ENCODE assay signal across 10 cellular contexts in genomic region chr1:184743062-184743756, GRCh38. TPM values are rescaled to one million over a fixed set of nuclear protein-coding genes. Genes with fewer than 3 reads are reported as not detected.
DNase-seq lines count a peak whose midpoint lies in the region; ATAC-seq, FAIRE-seq and TF ChIP-seq lines count a peak whose summit lies in the region.
"Had no signal": no experiment of that assay in that cellular context is flagged by ENCODE, and none has a peak within 500 bp of the region (broad histone marks: within the 10 kb centered on the region; RNA-seq: fewer than 3 reads in every experiment).

No MANE protein-coding gene starts in this region.

- POLR2A ChIA-PET in CD4-positive, alpha-beta T cell (lab: Charles Lee) = interaction anchor here (0.7 to 3.4 kb wide), 7 partner anchors 8 to 1632 kb away, joined by 3 to 60 read pairs (median 4); partner anchors contain the start of genes EDEM3, RNF2 and TPR

- peak overlapping the region; percentile 49 for H3K4me3 Mint-ChIP-seq in CD4-positive, alpha-beta T cell
- no peak overlapping the region for H3K4me3 Mint-ChIP-seq in activated T-helper 1 cell treated with anti-CD3 and anti-CD28 coated beads, Interleukin-12 subunit alpha, Interleukin-12 subunit beta, Interleukin-2, Interleukin-4 antibody, amounts not matched to agents 30 ng/mL and 10 ng/mL and 1 ng/mL, durations not matched to agents 14 hours and 24 hours and 36 hours

- TF ChIP-seq CTCF in CD4-positive, alpha-beta T cell (IDR thresholded peaks at IDR 0.05) = no peak

- no peaks in the 10 kb centered on the region for H3K27me3 ChIP-seq in CD4-positive, alpha-beta T cell (ENCODE audit: control insufficient read depth, insufficient read depth, low read length)
- H3K27me3 ChIP-seq: MG63 had no signal

- peak overlapping the region; percentile 55 for H3K27ac ChIP-seq in CD4-positive, alpha-beta T cell (ENCODE audit: low read depth, low read length)

- CTCF ChIA-PET in CD4-positive, alpha-beta T cell (lab: Charles Lee) = interaction anchor here (1.4 to 1.7 kb wide), 2 partner anchors 11 to 1632 kb away, joined by 4 to 16 read pairs; partner anchors contain the start of genes EDEM3, ODR4 and TPR

- H3K27me3 Mint-ChIP-seq in CD4-positive, alpha-beta T cell = no peaks in the 10 kb centered on the region
- H3K27me3 Mint-ChIP-seq in activated T-helper 1 cell treated with anti-CD3 and anti-CD28 coated beads, Interleukin-12 subunit alpha, Interleukin-12 subunit beta, Interleukin-2, Interleukin-4 antibody, amounts not matched to agents 30 ng/mL and 10 ng/mL and 1 ng/mL, durations not matched to agents 14 hours and 24 hours and 36 hours (ENCODE audit: insufficient read depth) = no peaks in the 10 kb centered on the region

- peaks cover 79% of the 10 kb centered on the region for H3K4me1 Mint-ChIP-seq in CD4-positive, alpha-beta T cell (ENCODE audit: low read depth)
- H3K4me1 Mint-ChIP-seq in activated T-helper 1 cell treated with anti-CD3 and anti-CD28 coated beads, Interleukin-12 subunit alpha, Interleukin-12 subunit beta, Interleukin-2, Interleukin-4 antibody, amounts not matched to agents 30 ng/mL and 10 ng/mL and 1 ng/mL, durations not matched to agents 14 hours and 24 hours and 36 hours (ENCODE audit: low read depth) = peaks cover 39% of the 10 kb centered on the region

- intact Hi-C loops in CD4-positive, alpha-beta T cell (cut with DNase I, micrococcal nuclease) = loop anchor here in 1 of 2 experiments (1.0 to 5.0 kb wide), 2 partner anchors 11 to 824 kb away; partner anchors contain the start of gene EDEM3
- intact Hi-C loops in activated T-helper 1 cell treated with anti-CD3 and anti-CD28 coated beads, Interleukin-12 subunit alpha, Interleukin-12 subunit beta, Interleukin-2, Interleukin-4 antibody, amounts not matched to agents 30 ng/mL and 10 ng/mL and 1 ng/mL, durations not matched to agents 14 hours and 24 hours and 36 hours (cut with micrococcal nuclease) = loop anchor here (1.0 kb wide), 1 partner anchor 11 kb away; the partner anchor contains the start of gene EDEM3

- peaks cover 27% of the 10 kb centered on the region for H3K36me3 Mint-ChIP-seq in CD4-positive, alpha-beta T cell (ENCODE audit: low read depth)
- H3K36me3 Mint-ChIP-seq in activated T-helper 1 cell treated with anti-CD3 and anti-CD28 coated beads, Interleukin-12 subunit alpha, Interleukin-12 subunit beta, Interleukin-2, Interleukin-4 antibody, amounts not matched to agents 30 ng/mL and 10 ng/mL and 1 ng/mL, durations not matched to agents 14 hours and 24 hours and 36 hours (ENCODE audit: low read depth) = peaks cover 17% of the 10 kb centered on the region

- DNase-seq in CD4-positive, alpha-beta T cell = peak in 1 of 10 experiments; percentile 29
- DNase-seq in GM19239 (ENCODE audit: insufficient read length, low spot score) (no peak), HPDE6-E6E7 (ENCODE audit: extremely low spot score) (no peak), DMS53 (lab: John Stamatoyannopoulos, UW) (no peak)
- DNase-seq in activated T-helper 1 cell treated with anti-CD3 and anti-CD28 coated beads, Interleukin-12 subunit alpha, Interleukin-12 subunit beta, Interleukin-2, Interleukin-4 antibody, amounts not matched to agents 30 ng/mL and 10 ng/mL and 1 ng/mL, durations not matched to agents 14 hours and 24 hours and 36 hours (ENCODE audit: low spot score) = no peak
- DNase-seq: C1 segment of cervical spinal cord, MG63 had no signal

- peak; percentile 92 for ATAC-seq in CD4-positive, alpha-beta T cell (ENCODE audit: poor library complexity)
- ATAC-seq in HG03135 (IDR thresholded peaks at IDR 0.05; ENCODE audit: unreplicated experiment) (peak; percentile 39), HG02571 (IDR thresholded peaks at IDR 0.05; ENCODE audit: unreplicated experiment) (no peak), GM18873 (IDR thresholded peaks at IDR 0.05; ENCODE audit: low FRiP score, unreplicated experiment) (no peak)

- peak; percentile 71 for FAIRE-seq in GM19239 (lab: Jason Lieb, UNC)

- no peaks in the 10 kb centered on the region for H3K9me3 ChIP-seq in CD4-positive, alpha-beta T cell (ENCODE audit: control insufficient read depth, low read length)
- H3K9me3 ChIP-seq: MG63 had no signal

- no peaks in the 10 kb centered on the region for H3K9me3 Mint-ChIP-seq in CD4-positive, alpha-beta T cell
- no peaks in the 10 kb centered on the region for H3K9me3 Mint-ChIP-seq in activated T-helper 1 cell treated with anti-CD3 and anti-CD28 coated beads, Interleukin-12 subunit alpha, Interleukin-12 subunit beta, Interleukin-2, Interleukin-4 antibody, amounts not matched to agents 30 ng/mL and 10 ng/mL and 1 ng/mL, durations not matched to agents 14 hours and 24 hours and 36 hours

- peak overlapping the region; percentile 90 for H3K27ac Mint-ChIP-seq in CD4-positive, alpha-beta T cell
- H3K27ac Mint-ChIP-seq in activated T-helper 1 cell treated with anti-CD3 and anti-CD28 coated beads, Interleukin-12 subunit alpha, Interleukin-12 subunit beta, Interleukin-2, Interleukin-4 antibody, amounts not matched to agents 30 ng/mL and 10 ng/mL and 1 ng/mL, durations not matched to agents 14 hours and 24 hours and 36 hours = peak overlapping the region; percentile 34

RNA-seq across cellular contexts. Expression of gene EDEM3, which starts 11.4 kb away (rescaled TPM):
- total RNA-seq in CD4-positive, alpha-beta T cell = 10 to 100 TPM; 19.9 to 20.0 TPM
- total RNA-seq in activated T-helper 1 cell treated with anti-CD3 and anti-CD28 coated beads, Interleukin-12 subunit alpha, Interleukin-12 subunit beta, Interleukin-2, Interleukin-4 antibody, amounts not matched to agents 30 ng/mL and 10 ng/mL and 1 ng/mL, durations not matched to agents 14 hours and 24 hours and 36 hours = 23.8 and 28.5 TPM in 2 replicates

Comparison
In these comparisons a context has a peak if more than half of its experiments do, and no peak if none do; other contexts are left out.
1. ATAC-seq: peak in CD4-positive, alpha-beta T cell (single experiment) and HG03135 (single experiment); none in HG02571 (single experiment) and GM18873 (single experiment).